In the genomic region with DNA sequence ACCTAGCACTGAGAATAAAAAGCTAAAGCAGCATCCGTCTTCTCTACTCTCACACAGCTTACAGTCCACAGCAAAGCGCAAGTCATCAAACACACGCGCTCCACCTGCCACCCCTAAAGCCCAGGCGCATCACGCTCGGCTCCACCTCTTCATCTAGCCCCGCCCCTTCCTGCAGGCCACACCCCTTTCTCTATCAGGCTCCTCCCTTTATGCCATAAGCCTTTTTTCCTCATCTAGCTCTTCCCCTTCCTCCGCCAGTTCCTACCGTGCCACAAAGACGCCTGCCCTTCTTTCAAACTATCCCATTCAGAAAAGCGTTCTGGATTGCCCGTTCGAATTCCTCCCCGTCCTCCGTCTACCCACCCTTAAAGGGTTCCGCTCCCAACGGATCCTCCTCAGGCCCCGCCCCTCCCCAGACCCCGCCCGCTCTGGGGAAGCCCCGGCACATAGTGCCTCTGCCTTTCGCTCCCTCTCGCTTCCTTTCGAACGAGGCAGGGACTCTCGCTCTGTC, we compare ENCODE assay signal across 8 cellular contexts.
DNase-seq lines count a peak whose midpoint lies in the region; ATAC-seq and TF ChIP-seq lines count a peak whose summit lies in the region.

No MANE protein-coding gene starts in this region.

- DNase-seq in AG04449 (ENCODE audit: low read depth, low spot score) = peak; percentile 14
- peak; percentile 54 for DNase-seq in NCI-H2196 treated with DMSO at 0.1 percent for 48 hours (lab: John Stamatoyannopoulos, UW; ENCODE audit: unreplicated experiment)
- DNase-seq in central memory CD4-positive, alpha-beta T cell = peak; percentile 92
- peak; percentile 93 for DNase-seq in kidney glomerular epithelial cell (lab: John Stamatoyannopoulos, UW)
- peak; percentile 83 to 87 for DNase-seq in stimulated activated CD4-positive, alpha-beta T cell treated with anti-CD3 and anti-CD28 coated beads, Interleukin-15, amount 100 ng/mL, for 48 hours (ENCODE audit: low read depth in 2 of 2)

- H3K4me3 ChIP-seq in AG04449 (ENCODE audit: low read depth, low read length) (peak overlapping the region; percentile 85), WI38 (ENCODE audit: low read depth, low read length) (peak overlapping the region; percentile 77)

- TF ChIP-seq CTCF in AG04449 (IDR thresholded peaks at IDR 0.05; ENCODE audit: insufficient read depth, low read length, missing control alignments) (no peak), WI38 (IDR thresholded peaks at IDR 0.05; ENCODE audit: low read depth, low read length) (no peak)

- POLR2A ChIA-PET in AG04449 (lab: Yijun Ruan, JAX) = interaction anchor here (0.6 to 1.7 kb wide), 4 partner anchors 40 to 162 kb away, joined by 3 to 4 read pairs (median 3); a partner anchor contains a TSS

- ATAC-seq in GM19023 (IDR thresholded peaks at IDR 0.05; ENCODE audit: unreplicated experiment) = peak; percentile 83
- ATAC-seq in HG03175 (IDR thresholded peaks at IDR 0.05; ENCODE audit: unreplicated experiment) = peak; percentile 74

- CTCF ChIA-PET in AG04449 (lab: Yijun Ruan, JAX) = interaction anchor here (1.7 to 6.0 kb wide), 2 partner anchors 40 to 152 kb away, joined by 4 to 44 read pairs; a partner anchor contains a TSS

Comparison
In these comparisons a context has a peak if more than half of its experiments do, and no peak if none do; other contexts are left out.
1. Peak in every context shown above with its lines: DNase-seq, ATAC-seq and H3K4me3 ChIP-seq.
2. DNase-seq: peak in every context shown above with its lines; median percentile 93 in kidney glomerular epithelial cell; 92 in central memory CD4-positive, alpha-beta T cell; 85 in stimulated activated CD4-positive, alpha-beta T cell treated with anti-CD3 and anti-CD28 coated beads, Interleukin-15, amount 100 ng/mL, for 48 hours; 54 in NCI-H2196 treated with DMSO at 0.1 percent for 48 hours; 14 in AG04449.